20 cellular contexts compared by ENCODE assay signal in the genomic region with DNA sequence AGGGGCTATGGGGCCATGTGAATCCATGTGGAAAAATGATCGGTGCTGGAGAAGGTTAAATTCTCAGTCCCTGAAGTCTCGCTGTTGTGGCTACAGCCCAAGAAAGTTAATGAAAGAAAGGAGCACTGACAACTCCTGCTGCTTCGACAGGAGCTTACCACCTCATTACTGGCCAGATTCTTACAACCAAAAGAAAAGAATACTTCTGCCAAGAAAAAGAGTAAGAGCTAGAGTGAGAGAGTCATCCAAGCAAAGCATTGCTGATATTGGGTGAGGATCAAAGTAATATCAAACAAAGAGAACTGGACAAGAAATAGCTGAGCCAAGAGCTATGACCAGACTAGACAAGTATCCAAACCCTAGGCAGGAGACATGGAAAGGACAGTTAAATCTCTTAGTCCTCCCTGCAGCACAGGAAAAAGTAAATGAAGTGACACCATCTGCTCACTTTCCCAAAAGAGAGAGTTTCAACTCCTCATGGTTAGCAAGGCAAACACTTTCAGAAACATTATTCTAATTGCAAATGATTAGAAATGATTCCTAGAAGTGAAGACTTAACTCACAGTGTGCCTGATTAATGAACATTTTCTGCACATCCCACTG.
DNase-seq lines count a peak whose midpoint lies in the region; ATAC-seq and TF ChIP-seq lines count a peak whose summit lies in the region.
"Had no signal": no experiment of that assay in that cellular context is flagged by ENCODE, and none has a peak within 500 bp of the region (broad histone marks: within the 10 kb centered on the region; RNA-seq: fewer than 3 reads in every experiment).

No MANE protein-coding gene starts in this region.

- no peak for TF ChIP-seq EP300 in Ishikawa (IDR thresholded peaks at IDR 0.05; ENCODE audit: borderline replicate concordance)

- no peak overlapping the region for H3K27ac Mint-ChIP-seq in endodermal cell
- H3K27ac Mint-ChIP-seq in nephron: peak overlapping the region; percentile 58 to 86 (median 80)
- H3K27ac Mint-ChIP-seq: activated CD4-positive, alpha-beta T cell treated with anti-CD3 and anti-CD28 coated beads for 36 hours; activated naive CD4-positive, alpha-beta T cell treated with anti-CD3 and anti-CD28 coated beads for 36 hours; CD8-positive, alpha-beta memory T cell; stimulated activated effector memory CD8-positive, alpha-beta T cell treated with anti-CD3 and anti-CD28 coated beads, Interleukin-12 subunit alpha, Interleukin-12 subunit beta, amount 100 ng/mL, for 72 hours had no signal

- no peak overlapping the region for H3K4me3 Mint-ChIP-seq in endodermal cell
- peak overlapping the region in 2 of 3 experiments; percentile 2 to 8 for H3K4me3 Mint-ChIP-seq in nephron
- H3K4me3 Mint-ChIP-seq: activated CD4-positive, alpha-beta T cell treated with anti-CD3 and anti-CD28 coated beads for 36 hours; activated naive CD4-positive, alpha-beta T cell treated with anti-CD3 and anti-CD28 coated beads for 36 hours; CD8-positive, alpha-beta memory T cell; neural crest cell; stimulated activated effector memory CD8-positive, alpha-beta T cell treated with anti-CD3 and anti-CD28 coated beads, Interleukin-12 subunit alpha, Interleukin-12 subunit beta, amount 100 ng/mL, for 72 hours had no signal

- TF ChIP-seq CTCF in endodermal cell (conservative IDR thresholded peaks at IDR 0.05) (no peak), nephron (IDR thresholded peaks at IDR 0.05; ENCODE audit: unreplicated experiment in 3 of 3) (no peak), uterus (IDR thresholded peaks at IDR 0.05) (no peak)

- no peaks in the 10 kb centered on the region for H3K79me2 ChIP-seq in ACC112 (ENCODE audit: control insufficient read depth, insufficient read depth, low read length, unreplicated experiment)

- TF ChIP-seq RAD21 in Ishikawa (IDR thresholded peaks at IDR 0.05; ENCODE audit: low read depth): no peak

- no peaks in the 10 kb centered on the region for H3K36me3 Mint-ChIP-seq in endodermal cell (ENCODE audit: low read depth)
- no peaks in the 10 kb centered on the region for H3K36me3 Mint-ChIP-seq in nephron (ENCODE audit: low read depth)
- H3K36me3 Mint-ChIP-seq: CD8-positive, alpha-beta memory T cell; stimulated activated effector memory CD8-positive, alpha-beta T cell treated with anti-CD3 and anti-CD28 coated beads, Interleukin-12 subunit alpha, Interleukin-12 subunit beta, amount 100 ng/mL, for 72 hours had no signal

- 68% methylated on average over 3 of the region's 3 CpGs; no CpG with 5 or more reads in 1 of the 2 experiments for WGBS in endodermal cell (ENCODE audit: insufficient coverage in 1 of 2, insufficient read length in 1 of 2), 2 experiments

- H3K4me1 ChIP-seq in ACC112 (ENCODE audit: control insufficient read depth, insufficient read depth, low read length, unreplicated experiment) (no peaks in the 10 kb centered on the region), endodermal cell (ENCODE audit: control insufficient read depth, insufficient read depth, low read length) (peaks cover 4% of the 10 kb centered on the region), uterus (no peaks in the 10 kb centered on the region)
- H3K4me1 ChIP-seq: gastroesophageal sphincter, tibial nerve had no signal

- no peak for ATAC-seq in HG03108 (IDR thresholded peaks at IDR 0.05; ENCODE audit: unreplicated experiment)
- ATAC-seq: activated CD4-positive, alpha-beta T cell treated with anti-CD3 and anti-CD28 coated beads for 36 hours; gastroesophageal sphincter; stimulated activated effector memory CD8-positive, alpha-beta T cell treated with anti-CD3 and anti-CD28 coated beads, Interleukin-12 subunit alpha, Interleukin-12 subunit beta, amount 100 ng/mL, for 72 hours had no signal

- H3K27me3 ChIP-seq in ACC112 (ENCODE audit: insufficient read depth, low read length): no peaks in the 10 kb centered on the region
- H3K27me3 ChIP-seq in endodermal cell (ENCODE audit: control insufficient read depth, insufficient read depth, low read length, poor library complexity, severe bottlenecking): peaks cover 12% of the 10 kb centered on the region
- no peaks in the 10 kb centered on the region for H3K27me3 ChIP-seq in uterus
- H3K27me3 ChIP-seq: gastroesophageal sphincter, tibial nerve had no signal

- no peak overlapping the region for H3K27ac ChIP-seq in ACC112 (ENCODE audit: low read depth, low read length)
- H3K27ac ChIP-seq in endodermal cell (ENCODE audit: low read depth, low read length): peak overlapping the region; percentile 47
- H3K27ac ChIP-seq in uterus: no peak overlapping the region
- H3K27ac ChIP-seq: gastroesophageal sphincter, tibial nerve had no signal

- peak; percentile 50 for DNase-seq in endodermal cell
- no peak for DNase-seq in SW480 (ENCODE audit: low spot score)
- DNase-seq in HuH-7.5 (ENCODE audit: low spot score): no peak
- DNase-seq in uterus: no peak
- DNase-seq: activated CD4-positive, alpha-beta T cell treated with anti-CD3 and anti-CD28 coated beads for 36 hours; activated naive CD4-positive, alpha-beta T cell treated with anti-CD3 and anti-CD28 coated beads for 36 hours; caudate nucleus; CD8-positive, alpha-beta memory T cell; GDM1; NCI-H345; SHP77; small intestine had no signal

- peaks cover 6% of the 10 kb centered on the region for H3K4me1 Mint-ChIP-seq in endodermal cell
- H3K4me1 Mint-ChIP-seq in nephron: peaks cover 20% of the 10 kb centered on the region
- H3K4me1 Mint-ChIP-seq: activated CD4-positive, alpha-beta T cell treated with anti-CD3 and anti-CD28 coated beads for 36 hours; CD8-positive, alpha-beta memory T cell; stimulated activated effector memory CD8-positive, alpha-beta T cell treated with anti-CD3 and anti-CD28 coated beads, Interleukin-12 subunit alpha, Interleukin-12 subunit beta, amount 100 ng/mL, for 72 hours had no signal

- H3K36me3 ChIP-seq in ACC112 (ENCODE audit: insufficient read depth, low read length) (no peaks in the 10 kb centered on the region), endodermal cell (ENCODE audit: control insufficient read depth, insufficient read depth, low read length) (no peaks in the 10 kb centered on the region), uterus (no peaks in the 10 kb centered on the region)
- H3K36me3 ChIP-seq: gastroesophageal sphincter, tibial nerve had no signal

- intact Hi-C loops in uterus (cut with DNase I; ENCODE audit: low total_unique reads): no loop called here

- no peak for TF ChIP-seq POLR2A in uterus (IDR thresholded peaks at IDR 0.05)

- H3K4me3 ChIP-seq in ACC112 (ENCODE audit: low read depth, low read length): peak overlapping the region; percentile 12
- H3K4me3 ChIP-seq in endodermal cell (ENCODE audit: low read length): no peak overlapping the region
- no peak overlapping the region for H3K4me3 ChIP-seq in uterus
- H3K4me3 ChIP-seq: gastroesophageal sphincter, tibial nerve had no signal

- no peaks in the 10 kb centered on the region for H3K27me3 Mint-ChIP-seq in endodermal cell (ENCODE audit: insufficient read depth)
- no peaks in the 10 kb centered on the region for H3K27me3 Mint-ChIP-seq in nephron (ENCODE audit: low read depth)
- H3K27me3 Mint-ChIP-seq: activated CD4-positive, alpha-beta T cell treated with anti-CD3 and anti-CD28 coated beads for 36 hours; CD8-positive, alpha-beta memory T cell had no signal

- H3K9ac ChIP-seq in endodermal cell (ENCODE audit: extremely low read depth, low read length, poor library complexity, severe bottlenecking): no peak overlapping the region

- no peaks in the 10 kb centered on the region for H3K9me3 ChIP-seq in endodermal cell (ENCODE audit: control insufficient read depth, low read length)
- no peaks in the 10 kb centered on the region for H3K9me3 ChIP-seq in uterus
- H3K9me3 ChIP-seq: gastroesophageal sphincter, tibial nerve had no signal

- H3K9me3 Mint-ChIP-seq in endodermal cell (no peaks in the 10 kb centered on the region), nephron (no peaks in the 10 kb centered on the region)
- H3K9me3 Mint-ChIP-seq: neural crest cell had no signal

- peak overlapping the region; percentile 84 for H2AFZ ChIP-seq in ACC112 (ENCODE audit: low read length, unreplicated experiment)

TF ChIP-seq in Ishikawa, 13 proteins besides CTCF, POLR2A, EP300 and RAD21:
- TF ChIP-seq NFIC (IDR thresholded peaks at IDR 0.05): peak; percentile 46; the same call in 1 of the 2 replicates
- TF ChIP-seq, protein P1, sequence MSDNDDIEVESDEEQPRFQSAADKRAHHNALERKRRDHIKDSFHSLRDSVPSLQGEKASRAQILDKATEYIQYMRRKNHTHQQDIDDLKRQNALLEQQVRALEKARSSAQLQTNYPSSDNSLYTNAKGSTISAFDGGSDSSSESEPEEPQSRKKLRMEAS (IDR thresholded peaks at IDR 0.05): no peak
